ENCODE assay signal across 27 cellular contexts in the genomic region with DNA sequence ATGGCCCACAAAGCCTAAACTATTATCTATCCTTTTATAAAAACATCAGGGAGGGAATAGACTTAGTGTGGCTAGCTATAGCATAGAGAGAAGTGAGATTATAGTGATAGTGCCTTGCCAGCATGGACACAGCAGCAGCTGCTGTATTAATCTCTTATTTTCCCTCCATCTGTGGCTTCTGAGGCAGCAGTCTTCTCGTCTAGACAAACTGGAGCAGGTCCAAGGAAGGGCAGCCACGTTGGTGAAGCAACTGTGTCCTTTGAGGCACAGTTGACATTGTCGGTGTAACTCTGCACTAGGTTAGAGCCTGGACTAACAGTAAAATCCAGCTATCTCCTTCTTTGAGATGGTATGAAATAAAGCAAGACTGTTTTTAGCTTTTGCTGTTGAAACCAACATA.
DNase-seq lines count a peak whose midpoint lies in the region; TF ChIP-seq lines count a peak whose summit lies in the region.
"Had no signal": no experiment of that assay in that cellular context is flagged by ENCODE, and none has a peak within 500 bp of the region (broad histone marks: within the 10 kb centered on the region; RNA-seq: fewer than 3 reads in every experiment).

No MANE protein-coding gene starts in this region.

- TF ChIP-seq CTCF in neural progenitor cell (IDR thresholded peaks at IDR 0.05) (no peak), dorsolateral prefrontal cortex (IDR thresholded peaks at IDR 0.05 in 54 of 56, conservative IDR thresholded peaks at IDR 0.05 in 2 of 56; ENCODE audit: low read depth in 1 of 56, partially characterized antibody in 56 of 56) (no peak)

- H2AFZ ChIP-seq in neural progenitor cell (replicated peaks) = no peak overlapping the region

- H3F3A ChIP-seq in neural progenitor cell (ENCODE audit: low read depth) = no peaks in the 10 kb centered on the region

- H3K4me3 ChIP-seq in neural progenitor cell = no peak overlapping the region
- H3K4me3 ChIP-seq in dorsolateral prefrontal cortex = no peak overlapping the region
- H3K4me3 ChIP-seq: adrenal gland, thoracic aorta, uterus had no signal

- H3K27me3 ChIP-seq in neural progenitor cell (no peaks in the 10 kb centered on the region), dorsolateral prefrontal cortex (no peaks in the 10 kb centered on the region)
- H3K27me3 ChIP-seq: adrenal gland, brain microvascular endothelial cell, uterus had no signal

- H3K36me3 Mint-ChIP-seq in neural progenitor cell = peaks cover 40% of the 10 kb centered on the region
- H3K36me3 Mint-ChIP-seq: naive B cell had no signal

- peaks cover 2% of the 10 kb centered on the region for H3K27me3 Mint-ChIP-seq in neural progenitor cell (ENCODE audit: insufficient read depth, low read depth)
- H3K27me3 Mint-ChIP-seq: CD4-positive, CD25-positive, alpha-beta regulatory T cell had no signal

- H3K27ac ChIP-seq in neural progenitor cell = no peak overlapping the region
- H3K27ac ChIP-seq in dorsolateral prefrontal cortex = no peak overlapping the region
- H3K27ac ChIP-seq: adrenal gland, brain microvascular endothelial cell, thoracic aorta, uterus had no signal

- DNase-seq in NCI-H2196 (lab: John Stamatoyannopoulos, UW; ENCODE audit: unreplicated experiment) = peak; percentile 38
- no peak for DNase-seq in NCI-H2196 treated with DMSO at 0.1 percent for 48 hours (lab: John Stamatoyannopoulos, UW; ENCODE audit: unreplicated experiment)
- peak; percentile 54 for DNase-seq in NCI-H1694 treated with DMSO at 0.1 percent for 48 hours (lab: John Stamatoyannopoulos, UW)
- peak; percentile 6 for DNase-seq in SHP77 treated with DMSO at 0.1 percent for 48 hours (lab: John Stamatoyannopoulos, UW)
- no peak for DNase-seq in neural progenitor cell (ENCODE audit: low spot score)
- no peak for DNase-seq in NOMO-1 treated with dmso at 0.1 percent for 144 hours (lab: John Stamatoyannopoulos, UW; ENCODE audit: unreplicated experiment)
- no peak for DNase-seq in NK-92 treated with Interleukin-12 subunit alpha and Interleukin-12 subunit beta, amount 100 ng/mL, for 24 hours (lab: John Stamatoyannopoulos, UW)
- no peak for DNase-seq in dorsolateral prefrontal cortex
- DNase-seq: 8988T; activated CD4-positive, alpha-beta T cell treated with anti-CD3 and anti-CD28 coated beads, Interleukin-2, amount 50 U/mL, for 1 hour; activated naive CD4-positive, alpha-beta T cell; activated T-cell treated with anti-CD3 and anti-CD28 coated beads, Interleukin-2, amount 50 U/mL, for 4 hours; brain microvascular endothelial cell; CD4-positive, CD25-positive, alpha-beta regulatory T cell; glutamatergic neuron; GOT3; left ventricle myocardium superior; naive B cell; NCI-H1092; NCI-H2107; occipital lobe; stimulated activated naive CD8-positive, alpha-beta T cell treated with anti-CD3 and anti-CD28 coated beads, Interleukin-15, Interleukin-2, amounts not matched to agents 100 U/mL and 50 U/mL, for 24 hours; uterus had no signal

- intact Hi-C loops in dorsolateral prefrontal cortex (cut with DNase I) = no loop called here

- peaks cover 23% of the 10 kb centered on the region for H4K20me1 ChIP-seq in neural progenitor cell (ENCODE audit: low read depth)

- no peak overlapping the region for H3K9ac ChIP-seq in neural progenitor cell

- H3K9me3 Mint-ChIP-seq in neural progenitor cell = peaks cover 7% of the 10 kb centered on the region
- H3K9me3 Mint-ChIP-seq: activated T-cell treated with anti-CD3 and anti-CD28 coated beads, Interleukin-2, amount 50 U/mL, for 4 hours; naive B cell; T-helper 2 cell treated with Interferon-gamma antibody and Interleukin-4, amounts not matched to agents 5 μg/mL and 100 μg/mL, for 36 hours; WTC11 had no signal

- H3K27ac Mint-ChIP-seq in neural progenitor cell = peak overlapping the region; percentile 69
- H3K27ac Mint-ChIP-seq: CD4-positive, CD25-positive, alpha-beta regulatory T cell; T-helper 2 cell treated with Interferon-gamma antibody and Interleukin-4, amounts not matched to agents 5 μg/mL and 100 μg/mL, for 36 hours; WTC11 had no signal

- peaks cover 24% of the 10 kb centered on the region for H3K4me1 ChIP-seq in neural progenitor cell

- H3K4me2 ChIP-seq in neural progenitor cell = no peak overlapping the region

- peaks cover 12% of the 10 kb centered on the region for H3K36me3 ChIP-seq in neural progenitor cell
- H3K36me3 ChIP-seq: adrenal gland, brain microvascular endothelial cell, thoracic aorta, uterus had no signal

- H3K4me3 Mint-ChIP-seq in neural progenitor cell = no peak overlapping the region
- H3K4me3 Mint-ChIP-seq: activated T-cell treated with anti-CD3 and anti-CD28 coated beads, Interleukin-2, amount 50 U/mL, for 4 hours; CD4-positive, CD25-positive, alpha-beta regulatory T cell; naive B cell; T-helper 2 cell treated with Interferon-gamma antibody and Interleukin-4, amounts not matched to agents 5 μg/mL and 100 μg/mL, for 36 hours; WTC11 had no signal

- H3K4me1 Mint-ChIP-seq in neural progenitor cell = peaks cover 35% of the 10 kb centered on the region
- H3K4me1 Mint-ChIP-seq: CD4-positive, CD25-positive, alpha-beta regulatory T cell; naive B cell had no signal

- no peaks in the 10 kb centered on the region for H3K9me3 ChIP-seq in neural progenitor cell (ENCODE audit: low read depth)
- H3K9me3 ChIP-seq: adrenal gland, thoracic aorta, uterus had no signal

- H3K79me2 ChIP-seq in neural progenitor cell (ENCODE audit: low read depth) = peaks cover 59% of the 10 kb centered on the region

Comparison
In these comparisons a context has a peak if more than half of its experiments do, and no peak if none do; other contexts are left out.
1. DNase-seq: peak in NCI-H2196 (single experiment), NCI-H1694 treated with DMSO at 0.1 percent for 48 hours (single experiment) and SHP77 treated with DMSO at 0.1 percent for 48 hours (single experiment); none in NCI-H2196 treated with DMSO at 0.1 percent for 48 hours (single experiment), neural progenitor cell (single experiment), NOMO-1 treated with dmso at 0.1 percent for 144 hours (single experiment), NK-92 treated with Interleukin-12 subunit alpha and Interleukin-12 subunit beta, amount 100 ng/mL, for 24 hours (single experiment) and dorsolateral prefrontal cortex (0 of 10).